Comparison of ENCODE assay signal across 8 cellular contexts in the genomic region with DNA sequence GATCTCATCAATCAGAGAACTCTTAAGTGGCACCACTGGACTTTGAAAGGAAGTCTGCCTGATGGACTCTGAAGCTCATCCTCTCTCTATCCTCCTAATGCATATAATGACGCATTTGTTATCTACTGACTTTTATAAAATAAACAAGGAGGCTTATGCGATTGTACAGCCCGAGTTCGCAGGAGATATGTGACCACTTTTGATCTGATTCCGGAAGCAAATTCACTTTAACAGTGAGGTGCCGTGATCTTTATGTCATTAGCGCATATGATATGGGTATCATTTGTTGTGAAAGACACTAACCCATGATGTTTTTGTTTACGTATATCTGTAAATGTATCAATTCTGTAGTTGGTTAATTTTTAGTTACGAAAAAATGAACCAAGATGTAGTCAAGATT. TPM values are rescaled to one million over a fixed set of nuclear protein-coding genes. Genes with fewer than 3 reads are reported as not detected.
DNase-seq lines count a peak whose midpoint lies in the region; ATAC-seq and TF ChIP-seq lines count a peak whose summit lies in the region.

No MANE protein-coding gene starts in this region.

- H3K79me2 ChIP-seq in Loucy (ENCODE audit: insufficient read depth, low read length): peaks cover 45% of the 10 kb centered on the region

- peak overlapping the region; percentile 82 for H3K9ac ChIP-seq in Loucy (ENCODE audit: low read depth, low read length, poor library complexity, severe bottlenecking)

- H3K9me2 ChIP-seq in Loucy (replicated peaks; ENCODE audit: low read depth, low read length): no peaks in the 10 kb centered on the region

- DNase-seq in GM12865 (ENCODE audit: low read depth): no peak
- no peak for DNase-seq in chondrocyte (ENCODE audit: low spot score)
- DNase-seq in naive thymus-derived CD4-positive, alpha-beta T cell: peak in 1 of 9 donors; percentile 16
- DNase-seq in effector CD8-positive, alpha-beta T cell (lab: John Stamatoyannopoulos, UW): no peak
- no peak for DNase-seq in mesenteric fat pad (ENCODE audit: low spot score)
- no peak for DNase-seq in RKO (ENCODE audit: low spot score)
- no peak for DNase-seq in stimulated activated CD4-positive, alpha-beta T cell treated with anti-CD3 and anti-CD28 coated beads, Interleukin-2, amount 100 ng/mL, for 48 hours

- H3K27ac Mint-ChIP-seq in chondrocyte (ENCODE audit: unreplicated experiment): peak overlapping the region; percentile 97
- peak overlapping the region; percentile 87 to 96 (median 94) for H3K27ac Mint-ChIP-seq in naive thymus-derived CD4-positive, alpha-beta T cell

- peak overlapping the region; percentile 91 for H3K27ac ChIP-seq in naive thymus-derived CD4-positive, alpha-beta T cell (ENCODE audit: low read depth, low read length)

- peak overlapping the region; percentile 100 for H2AFZ ChIP-seq in Loucy (ENCODE audit: low read length)

- H3K4me1 Mint-ChIP-seq in chondrocyte (ENCODE audit: low read depth): peaks cover 34% of the 10 kb centered on the region
- peaks cover 35 to 57% (median 52%) of the 10 kb centered on the region in 7 donors for H3K4me1 Mint-ChIP-seq in naive thymus-derived CD4-positive, alpha-beta T cell

- POLR2A ChIA-PET in naive thymus-derived CD4-positive, alpha-beta T cell (lab: Charles Lee): interaction anchor here (0.9 to 1.8 kb wide), 4 partner anchors 9 to 542 kb away, joined by 3 to 5 read pairs (median 4); no protein-coding TSS in a partner anchor

- CTCF ChIA-PET in naive thymus-derived CD4-positive, alpha-beta T cell (lab: Charles Lee): interaction anchor here (0.6 kb wide), 1 partner anchor 542 kb away, joined by 3 read pairs; no protein-coding TSS in a partner anchor

- TF ChIP-seq CTCF in GM12865 (IDR thresholded peaks at IDR 0.05; ENCODE audit: insufficient read depth, low read depth, low read length, missing control alignments) (no peak), Loucy (conservative IDR thresholded peaks at IDR 0.05; ENCODE audit: low read length) (no peak), chondrocyte (IDR thresholded peaks at IDR 0.05) (no peak)

- intact Hi-C loops in naive thymus-derived CD4-positive, alpha-beta T cell (cut with micrococcal nuclease): loop anchor here (1.0 to 10.0 kb wide), 13 partner anchors 54 to 1492 kb away; a partner anchor contains a TSS

- peak overlapping the region; percentile 76 for H3K4me3 ChIP-seq in GM12865 (ENCODE audit: low read depth, low read length)
- peak overlapping the region; percentile 95 for H3K4me3 ChIP-seq in Loucy (ENCODE audit: low read length, poor library complexity, severe bottlenecking)
- H3K4me3 ChIP-seq in naive thymus-derived CD4-positive, alpha-beta T cell (ENCODE audit: low read length): peak overlapping the region; percentile 83

- H3K4me1 ChIP-seq in Loucy (ENCODE audit: insufficient read depth, low read length, poor library complexity, severe bottlenecking): peaks cover 38% of the 10 kb centered on the region
- H3K4me1 ChIP-seq in naive thymus-derived CD4-positive, alpha-beta T cell (ENCODE audit: control insufficient read depth in 2 of 2, insufficient read depth in 2 of 2, low read length in 2 of 2): peaks cover 17 to 25% of the 10 kb centered on the region in 2 donors

- H3F3A ChIP-seq in Loucy (ENCODE audit: low read depth): no peaks in the 10 kb centered on the region

- H3K4me2 ChIP-seq in Loucy (ENCODE audit: low read depth, low read length, poor library complexity, severe bottlenecking): peak overlapping the region; percentile 99

- no peaks in the 10 kb centered on the region for H3K27me3 ChIP-seq in Loucy (ENCODE audit: insufficient read depth, low read length, poor library complexity, severe bottlenecking)
- no peaks in the 10 kb centered on the region for H3K27me3 ChIP-seq in naive thymus-derived CD4-positive, alpha-beta T cell (ENCODE audit: control insufficient read depth in 2 of 2, insufficient read depth in 2 of 2, low read length in 2 of 2)

- ATAC-seq in naive thymus-derived CD4-positive, alpha-beta T cell: peak; percentile 8

- no peaks in the 10 kb centered on the region for H3K9me3 Mint-ChIP-seq in chondrocyte (ENCODE audit: low read depth)
- H3K9me3 Mint-ChIP-seq in naive thymus-derived CD4-positive, alpha-beta T cell: no peaks in the 10 kb centered on the region

- peak overlapping the region; percentile 98 for H3K4me3 Mint-ChIP-seq in chondrocyte (ENCODE audit: unreplicated experiment)
- H3K4me3 Mint-ChIP-seq in naive thymus-derived CD4-positive, alpha-beta T cell: peak overlapping the region; percentile 89 to 100 (median 96)

- H3K27me3 Mint-ChIP-seq in chondrocyte (ENCODE audit: low read depth): peaks cover 18% of the 10 kb centered on the region
- H3K27me3 Mint-ChIP-seq in naive thymus-derived CD4-positive, alpha-beta T cell: peaks cover 0 to 13% (median 0%) of the 10 kb centered on the region in 5 donors

- no peaks in the 10 kb centered on the region for H3K9me3 ChIP-seq in Loucy (ENCODE audit: insufficient read depth, low read depth, low read length)
- H3K9me3 ChIP-seq in naive thymus-derived CD4-positive, alpha-beta T cell (ENCODE audit: control insufficient read depth in 2 of 3, low read length in 3 of 3): no peaks in the 10 kb centered on the region

- no peaks in the 10 kb centered on the region; the same call in 1 of the 2 replicates for H3K36me3 ChIP-seq in Loucy (ENCODE audit: insufficient read depth, low read length)
- H3K36me3 ChIP-seq in naive thymus-derived CD4-positive, alpha-beta T cell (ENCODE audit: control insufficient read depth in 2 of 3, insufficient read depth in 3 of 3, low read length in 3 of 3): peaks cover 0 to 9% (median 5%) of the 10 kb centered on the region in 3 experiments

- H3K36me3 Mint-ChIP-seq in chondrocyte (ENCODE audit: low read depth): peaks cover 4% of the 10 kb centered on the region
- H3K36me3 Mint-ChIP-seq in naive thymus-derived CD4-positive, alpha-beta T cell: peaks cover 3 to 12% (median 9%) of the 10 kb centered on the region in 5 donors

- H4K20me1 ChIP-seq in Loucy (ENCODE audit: insufficient read depth, low read length, poor library complexity, severe bottlenecking): peaks cover 38% of the 10 kb centered on the region

RNA-seq across cellular contexts. Expression of a gene that starts 0.4 kb away (rescaled TPM):
- 25.8 to 31.1 TPM (median 27.1 TPM) in 3 replicates for total RNA-seq in chondrocyte
- total RNA-seq in naive thymus-derived CD4-positive, alpha-beta T cell: 10 to 100 TPM; 50.8 to 61.1 (median 57.9) TPM
- 10 to 100 TPM; 16.1 to 16.7 TPM for polyA plus RNA-seq in naive thymus-derived CD4-positive, alpha-beta T cell
- 31.8 TPM for total RNA-seq in mesenteric fat pad

RNA-seq across cellular contexts. Expression of a gene that starts 53.6 kb away (rescaled TPM):
- total RNA-seq in chondrocyte (53.9 to 71.7 TPM (median 70.4 TPM) in 3 replicates), mesenteric fat pad (85.7 TPM)
- 100 to 1,000 TPM; 118 to 166 (median 159) TPM for total RNA-seq in naive thymus-derived CD4-positive, alpha-beta T cell
- 10 to 100 TPM; 56.3 to 65.6 TPM for polyA plus RNA-seq in naive thymus-derived CD4-positive, alpha-beta T cell
